ENCODE assay signal across 15 cellular contexts in genomic region chr19:53992211-53992610, GRCh38. TPM values are rescaled to one million over a fixed set of nuclear protein-coding genes. Genes with fewer than 3 reads are reported as not detected.
A peak's percentile ranks its signal among the peaks of the same experiment; 100 is the strongest.
DNase-seq lines count a peak whose midpoint lies in the region; ATAC-seq and TF ChIP-seq lines count a peak whose summit lies in the region.
"Had no signal": no experiment of that assay in that cellular context is flagged by ENCODE, and none has a peak within 500 bp of the region (broad histone marks: within the 10 kb centered on the region; RNA-seq: fewer than 3 reads in every experiment).

No MANE protein-coding gene starts in this region.

- H3K9me3 Mint-ChIP-seq in CD14-positive monocyte, result peaks cover 0 to 15% (median 9%) of the 10 kb centered on the region in 7 donors
- H3K9me3 Mint-ChIP-seq in HFFc6, result no peaks in the 10 kb centered on the region
- H3K9me3 Mint-ChIP-seq in effector memory CD8-positive, alpha-beta T cell, result no peaks in the 10 kb centered on the region
- no peaks in the 10 kb centered on the region for H3K9me3 Mint-ChIP-seq in neural crest cell

- H3K36me3 Mint-ChIP-seq in CD14-positive monocyte (peaks cover 5 to 7% of the 10 kb centered on the region in 2 donors), HFFc6 (ENCODE audit: low read depth) (no peaks in the 10 kb centered on the region), neural crest cell (ENCODE audit: low read depth) (no peaks in the 10 kb centered on the region)
- H3K36me3 Mint-ChIP-seq in effector memory CD8-positive, alpha-beta T cell (ENCODE audit: insufficient read depth), result no peaks in the 10 kb centered on the region

- H3K4me3 Mint-ChIP-seq in CD14-positive monocyte (peak overlapping the region; percentile 74 to 88), HFFc6 (peak overlapping the region; percentile 57), neural crest cell (peak overlapping the region; percentile 51)
- peak overlapping the region; percentile 49 to 61 for H3K4me3 Mint-ChIP-seq in effector memory CD8-positive, alpha-beta T cell

- DNase-seq in CD14-positive monocyte (ENCODE audit: low spot score) (no peak), HFFc6 (no peak), neural crest cell (ENCODE audit: low read depth, low spot score) (no peak), NOMO-1 treated with DMSO at 0.1 percent for 48 hours (lab: John Stamatoyannopoulos, UW; ENCODE audit: unreplicated experiment) (no peak), HPDE6-E6E7 (ENCODE audit: extremely low spot score) (no peak)
- DNase-seq in effector memory CD8-positive, alpha-beta T cell, result no peak
- DNase-seq in activated effector memory CD4-positive, alpha-beta T cell treated with anti-CD3 and anti-CD28 coated beads, Interleukin-2, amount 50 U/mL, for 16 hours, result no peak
- DNase-seq: DMS79, NCI-H1694, NCI-H524, PC-3 had no signal

- intact Hi-C loops in CD14-positive monocyte (cut with micrococcal nuclease), result no loop called here

- no peak for ATAC-seq in effector memory CD8-positive, alpha-beta T cell (replicated peaks)
- no peak for ATAC-seq in GM18502 (IDR thresholded peaks at IDR 0.05; ENCODE audit: poor library complexity, unreplicated experiment)

- H3K27ac Mint-ChIP-seq in CD14-positive monocyte (peak overlapping the region in 1 of 7 donors; percentile 56), HFFc6 (no peak overlapping the region), neural crest cell (ENCODE audit: unreplicated experiment) (no peak overlapping the region)
- peak overlapping the region in 1 of 2 donors; percentile 21 for H3K27ac Mint-ChIP-seq in effector memory CD8-positive, alpha-beta T cell

- H3K4me1 Mint-ChIP-seq in CD14-positive monocyte (peaks cover 5% of the 10 kb centered on the region), HFFc6 (ENCODE audit: low read depth) (peaks cover 14% of the 10 kb centered on the region; the same call in 1 of the 2 replicates), neural crest cell (peaks cover 5% of the 10 kb centered on the region)
- H3K4me1 Mint-ChIP-seq in effector memory CD8-positive, alpha-beta T cell (ENCODE audit: low read depth in 2 of 2), result peaks cover 0 to 4% of the 10 kb centered on the region in 2 donors

- H3K27me3 Mint-ChIP-seq in CD14-positive monocyte (ENCODE audit: low read depth in 3 of 3) (peaks cover 62 to 76% (median 64%) of the 10 kb centered on the region in 3 donors), HFFc6 (ENCODE audit: insufficient read depth) (peaks cover 40% of the 10 kb centered on the region), neural crest cell (ENCODE audit: low read depth) (peaks cover 50% of the 10 kb centered on the region)
- peaks cover 49 to 52% of the 10 kb centered on the region in 2 donors for H3K27me3 Mint-ChIP-seq in effector memory CD8-positive, alpha-beta T cell

- no peak for TF ChIP-seq CTCF in CD14-positive monocyte (IDR thresholded peaks at IDR 0.05)
- TF ChIP-seq CTCF in HFFc6 (IDR thresholded peaks at IDR 0.05), result no peak
- TF ChIP-seq CTCF in neural crest cell (conservative IDR thresholded peaks at IDR 0.05), result no peak

RNA-seq across cellular contexts. Expression of gene CACNG6, which starts 0.8 kb away (rescaled TPM):
- polyA plus RNA-seq in CD14-positive monocyte, result under 1 TPM in 1 of 2 donors, not detected in 1; 0.18 TPM
- not detected for total RNA-seq in HFFc6 (2021; fragmentation: NEBNext Ultra II Directional; extraction: Animal tissue kit (Norgen Biotek cat#: 25700))
- 0.77 and 0.82 TPM in 2 replicates for total RNA-seq in neural crest cell
- total RNA-seq: activated CD8-positive, alpha-beta memory T cell treated with anti-CD3 and anti-CD28 coated beads for 36 hours; liver; PC-3; subcutaneous adipose tissue had no signal
- polyA plus RNA-seq: liver had no signal

RNA-seq across cellular contexts. Expression of gene CACNG8, which starts 29.5 kb away (rescaled TPM):
- not detected for polyA plus RNA-seq in CD14-positive monocyte
- under 1 TPM; 0.09 to 0.48 (median 0.26) TPM for total RNA-seq in HFFc6 (2021; fragmentation: NEBNext Ultra II Directional; extraction: Animal tissue kit (Norgen Biotek cat#: 25700))
- 0.23 and 0.33 TPM in 2 replicates for total RNA-seq in neural crest cell
- total RNA-seq: activated CD8-positive, alpha-beta memory T cell treated with anti-CD3 and anti-CD28 coated beads for 36 hours; liver had no signal
